ENCODE assay signal across 8 cellular contexts in the genomic region with DNA sequence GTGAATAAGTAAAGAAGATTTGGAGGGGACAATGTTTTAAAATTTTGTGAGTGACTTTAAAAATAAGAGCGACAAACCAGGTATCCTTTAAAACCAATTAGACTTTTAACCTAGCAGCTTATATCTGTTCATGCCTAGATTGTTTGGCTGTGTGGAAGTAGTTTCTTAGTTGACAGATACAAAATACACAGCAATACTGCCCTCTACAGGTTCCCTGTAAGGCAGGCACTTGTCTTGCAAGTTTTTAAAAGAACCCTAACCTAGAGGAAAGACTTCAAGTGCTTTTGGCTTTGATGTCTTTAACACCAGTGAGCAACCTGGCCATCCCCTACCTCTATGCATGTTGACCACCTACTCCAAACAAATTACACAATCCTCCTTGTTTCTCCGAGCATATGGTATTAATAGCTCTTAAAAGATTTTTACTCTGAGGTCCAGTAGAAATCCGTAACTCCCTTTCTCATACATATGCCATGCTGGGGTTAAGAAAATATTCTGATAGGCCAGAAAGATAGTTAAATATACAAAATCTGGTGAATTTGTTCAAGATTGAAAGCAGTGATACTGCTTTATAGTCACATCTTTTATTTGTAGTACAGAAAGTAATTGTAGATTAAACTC.
DNase-seq lines count a peak whose midpoint lies in the region; ATAC-seq and TF ChIP-seq lines count a peak whose summit lies in the region.

No MANE protein-coding gene starts in this region.

- no peaks in the 10 kb centered on the region for H3K27me3 ChIP-seq in GM23248 (replicated peaks; ENCODE audit: insufficient read depth)
- no peaks in the 10 kb centered on the region for H3K27me3 ChIP-seq in NT2/D1 (ENCODE audit: insufficient read depth, insufficient read length)
- H3K27me3 ChIP-seq in left lung = no peaks in the 10 kb centered on the region
- H3K27me3 ChIP-seq in vagina = no peaks in the 10 kb centered on the region

- TF ChIP-seq POLR2A in vagina (IDR thresholded peaks at IDR 0.05) = no peak

- ATAC-seq in left lung = peak; percentile 90

- peaks cover 20% of the 10 kb centered on the region; the same call in 1 of the 2 replicates for H3F3A ChIP-seq in GM23248 (ENCODE audit: insufficient read depth)

- H4K20me1 ChIP-seq in GM23248 (ENCODE audit: insufficient read depth) = no peaks in the 10 kb centered on the region

- H3K9ac ChIP-seq in GM23248 = 0 out of 2 replicates have a peak overlapping the region, but pooled peaks have one; percentile 2
- H3K9ac ChIP-seq in NT2/D1 (ENCODE audit: insufficient read length, low read depth) = no peak overlapping the region

- in situ Hi-C loops in GM23248 (cut with MboI) = loop anchor here (5.0 to 25.0 kb wide), 2 partner anchors 261 to 601 kb away; partner anchors contain the start of gene ARHGAP24

- intact Hi-C loops in left lung (cut with DNase I) = loop anchor here in 1 of 2 donors (10.0 kb wide), 1 partner anchor 593 kb away; no protein-coding TSS in a partner anchor
- intact Hi-C loops in vagina (cut with DNase I) = loop anchor here (10.0 kb wide), 1 partner anchor 603 kb away; no protein-coding TSS in a partner anchor

- DNase-seq in GM12864 (ENCODE audit: low read depth) (peak; percentile 65), GM23248 (peak; percentile 80), KG1 (lab: John Stamatoyannopoulos, UW) (peak; percentile 50), NT2/D1 (ENCODE audit: low read depth, low spot score) (peak; percentile 47), choroid plexus epithelial cell (ENCODE audit: low read depth) (peak; percentile 94), left lung (no peak), vagina (ENCODE audit: extremely low spot score in 2 of 2) (no peak)
- no peak for DNase-seq in effector CD4-positive, alpha-beta T cell

- H3K36me3 ChIP-seq in GM23248 (ENCODE audit: low read depth) (no peaks in the 10 kb centered on the region), NT2/D1 (ENCODE audit: insufficient read depth, insufficient read length, low read length) (no peaks in the 10 kb centered on the region), left lung (no peaks in the 10 kb centered on the region), vagina (no peaks in the 10 kb centered on the region)

- H3K4me1 ChIP-seq in GM23248 (ENCODE audit: insufficient read depth) = peaks cover 18% of the 10 kb centered on the region
- no peaks in the 10 kb centered on the region for H3K4me1 ChIP-seq in NT2/D1 (ENCODE audit: insufficient read depth, insufficient read length)
- H3K4me1 ChIP-seq in left lung = peaks cover 0 to 33% of the 10 kb centered on the region in 2 donors
- peaks cover 20% of the 10 kb centered on the region for H3K4me1 ChIP-seq in vagina

- no peaks in the 10 kb centered on the region for H3K79me2 ChIP-seq in GM23248 (ENCODE audit: insufficient read depth)

- no peaks in the 10 kb centered on the region for H3K9me2 ChIP-seq in GM23248 (ENCODE audit: insufficient read depth)

- H3K27ac ChIP-seq in GM23248 (0 out of 2 replicates have a peak overlapping the region, but pooled peaks have one; percentile 21), left lung (no peak overlapping the region), vagina (no peak overlapping the region)

- no peak overlapping the region for H3K4me3 ChIP-seq in GM12864 (ENCODE audit: low read depth, low read length)
- no peak overlapping the region for H3K4me3 ChIP-seq in GM23248
- no peak overlapping the region for H3K4me3 ChIP-seq in NT2/D1 (ENCODE audit: insufficient read length, low read depth)
- no peak overlapping the region for H3K4me3 ChIP-seq in choroid plexus epithelial cell (ENCODE audit: low read depth, low read length)
- no peak overlapping the region for H3K4me3 ChIP-seq in left lung
- H3K4me3 ChIP-seq in vagina = no peak overlapping the region

- H3K9me3 ChIP-seq in GM23248 (ENCODE audit: low read depth) = no peaks in the 10 kb centered on the region
- no peaks in the 10 kb centered on the region for H3K9me3 ChIP-seq in NT2/D1 (ENCODE audit: insufficient read depth, low read length)
- H3K9me3 ChIP-seq in left lung = no peaks in the 10 kb centered on the region
- H3K9me3 ChIP-seq in vagina = no peaks in the 10 kb centered on the region

- WGBS in GM23248 (ENCODE audit: low coverage in 1 of 2, low lambda C conversion rate in 2 of 2, missing lambda C conversion rate in 2 of 2), 2 experiments = 32 to 34% methylated on average over 3 of the region's 3 CpGs

- H3K4me2 ChIP-seq in GM23248 (ENCODE audit: unreplicated experiment) = no peak overlapping the region

- no peak overlapping the region for H2AFZ ChIP-seq in GM23248

- TF ChIP-seq CTCF in GM12864 (IDR thresholded peaks at IDR 0.05; ENCODE audit: low read depth, low read length, missing control alignments) = peak; percentile 75
- peak; percentile 79 for TF ChIP-seq CTCF in choroid plexus epithelial cell (conservative IDR thresholded peaks at IDR 0.05; ENCODE audit: low read depth, low read length)
- TF ChIP-seq CTCF in left lung (IDR thresholded peaks at IDR 0.05) = peak; percentile 77 to 83
- peak; percentile 48 to 74 (median 64) for TF ChIP-seq CTCF in vagina (IDR thresholded peaks at IDR 0.05)

Comparison
In these comparisons a context has a peak if more than half of its experiments do, and no peak if none do; other contexts are left out.
1. DNase-seq: peak in GM12864 (single experiment), GM23248 (single experiment), KG1 (single experiment), NT2/D1 (single experiment) and choroid plexus epithelial cell (single experiment); none in left lung (0 of 2), vagina (0 of 2) and effector CD4-positive, alpha-beta T cell (single experiment).
2. Peak in every context shown above with its lines, with median percentiles within 50 percentile points of each other: CTCF ChIP-seq.